In the genomic region with DNA sequence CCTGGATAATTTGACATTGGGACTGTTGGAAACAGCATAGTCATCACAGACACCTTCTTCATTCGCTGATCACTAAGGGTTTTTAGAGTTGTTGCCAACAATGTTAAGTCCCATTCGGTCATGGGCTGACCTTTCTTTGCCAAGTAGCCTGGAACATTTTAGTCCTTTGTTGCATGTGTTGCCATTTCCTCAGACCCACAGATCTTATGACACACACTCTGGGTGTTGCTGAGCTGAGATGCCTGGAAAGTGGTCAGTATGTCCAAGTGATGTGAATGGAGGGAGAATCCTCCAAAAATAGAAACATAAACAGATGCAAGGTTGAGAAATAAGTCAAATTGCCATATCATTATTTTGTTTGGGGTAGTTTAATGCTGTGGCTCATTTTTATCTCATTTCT, we compare ENCODE assay signal across 20 cellular contexts.
DNase-seq lines count a peak whose midpoint lies in the region; ATAC-seq and TF ChIP-seq lines count a peak whose summit lies in the region.
"Had no signal": no experiment of that assay in that cellular context is flagged by ENCODE, and none has a peak within 500 bp of the region (broad histone marks: within the 10 kb centered on the region; RNA-seq: fewer than 3 reads in every experiment).

No MANE protein-coding gene starts in this region.

- no peak overlapping the region for H2AK5ac ChIP-seq in mesenchymal stem cell (ENCODE audit: low read length, severe bottlenecking)

- no peaks in the 10 kb centered on the region for H3K9me3 ChIP-seq in mesenchymal stem cell (ENCODE audit: control insufficient read depth, low read length)
- H3K9me3 ChIP-seq in upper lobe of left lung = no peaks in the 10 kb centered on the region
- H3K9me3 ChIP-seq: SJCRH30 had no signal

- no peak for TF ChIP-seq POLR2A in upper lobe of left lung (IDR thresholded peaks at IDR 0.05)

- H3K27me3 Mint-ChIP-seq in activated naive CD8-positive, alpha-beta T cell treated with anti-CD3 and anti-CD28 coated beads, Interleukin-2, amount 50 U/mL, for 24 hours = peaks cover 7% of the 10 kb centered on the region
- no peaks in the 10 kb centered on the region for H3K27me3 Mint-ChIP-seq in activated naive CD8-positive, alpha-beta T cell treated with anti-CD3 and anti-CD28 coated beads for 36 hours
- no peaks in the 10 kb centered on the region for H3K27me3 Mint-ChIP-seq in stimulated activated memory B cell treated with anti-CD40 and anti-IgM and Interleukin-4, amounts not matched to agents 10 μg/mL and 1 μg/mL and 100 μg/mL, for 72 hours

- H3K9me3 Mint-ChIP-seq in activated naive CD8-positive, alpha-beta T cell treated with anti-CD3 and anti-CD28 coated beads, Interleukin-2, amount 50 U/mL, for 24 hours = no peaks in the 10 kb centered on the region
- H3K9me3 Mint-ChIP-seq in activated naive CD8-positive, alpha-beta T cell treated with anti-CD3 and anti-CD28 coated beads for 36 hours = no peaks in the 10 kb centered on the region
- no peaks in the 10 kb centered on the region for H3K9me3 Mint-ChIP-seq in stimulated activated memory B cell treated with anti-CD40 and anti-IgM and Interleukin-4, amounts not matched to agents 10 μg/mL and 1 μg/mL and 100 μg/mL, for 72 hours
- H3K9me3 Mint-ChIP-seq: activated naive CD4-positive, alpha-beta T cell treated with anti-CD3 and anti-CD28 coated beads, Interleukin-2, amount 50 U/mL, for 72 hours had no signal

- peak in 3 of 4 donors; percentile 34 to 69 (median 36) for TF ChIP-seq EP300 in upper lobe of left lung (IDR thresholded peaks at IDR 0.05)

- peak; percentile 46 for ATAC-seq in activated naive CD8-positive, alpha-beta T cell treated with anti-CD3 and anti-CD28 coated beads, Interleukin-2, amount 50 U/mL, for 24 hours
- ATAC-seq in upper lobe of left lung (ENCODE audit: low FRiP score in 2 of 2) (peak; percentile 80 to 84), GM18858 (IDR thresholded peaks at IDR 0.05; ENCODE audit: unreplicated experiment) (no peak)
- no peak for ATAC-seq in stimulated activated memory B cell treated with anti-CD40 and anti-IgM and Interleukin-4, amounts not matched to agents 10 μg/mL and 1 μg/mL and 100 μg/mL, for 72 hours
- ATAC-seq: activated naive CD4-positive, alpha-beta T cell treated with anti-CD3 and anti-CD28 coated beads, Interleukin-2, amount 50 U/mL, for 72 hours had no signal

- no peak overlapping the region for H2BK15ac ChIP-seq in mesenchymal stem cell (ENCODE audit: low read depth, poor library complexity, severe bottlenecking)

- no peak overlapping the region for H3K27ac ChIP-seq in mesenchymal stem cell (ENCODE audit: low read length, poor library complexity, severe bottlenecking)
- H3K27ac ChIP-seq in upper lobe of left lung = peak overlapping the region in 1 of 4 donors; percentile 53
- H3K27ac ChIP-seq: 22Rv1, C4-2B, parathyroid adenoma, SJCRH30 had no signal

- DNase-seq in activated naive CD8-positive, alpha-beta T cell treated with anti-CD3 and anti-CD28 coated beads, Interleukin-2, amount 50 U/mL, for 24 hours = no peak
- no peak for DNase-seq in activated naive CD8-positive, alpha-beta T cell treated with anti-CD3 and anti-CD28 coated beads for 36 hours
- DNase-seq in fibroblast of the aortic adventitia (ENCODE audit: low read depth) = peak; percentile 58
- DNase-seq in mesenchymal stem cell = peak; percentile 71
- no peak for DNase-seq in upper lobe of left lung
- no peak for DNase-seq in HuH-7.5 (ENCODE audit: low spot score)
- DNase-seq: activated CD4-positive, alpha-beta T cell treated with anti-CD3 and anti-CD28 coated beads for 48 hours; activated T-cell treated with anti-CD3 and anti-CD28 coated beads for 4 hours; effector memory CD4-positive, alpha-beta T cell; Karpas-422; NCI-H1436; NCI-H2227 treated with DMSO at 0.1 percent for 48 hours; SJCRH30; T1000 had no signal

- H3K14ac ChIP-seq in mesenchymal stem cell (ENCODE audit: low read length in 2 of 2) = no peak overlapping the region

- H3K4me3 Mint-ChIP-seq in activated naive CD8-positive, alpha-beta T cell treated with anti-CD3 and anti-CD28 coated beads, Interleukin-2, amount 50 U/mL, for 24 hours = no peak overlapping the region
- H3K4me3 Mint-ChIP-seq in activated naive CD8-positive, alpha-beta T cell treated with anti-CD3 and anti-CD28 coated beads for 36 hours = no peak overlapping the region
- no peak overlapping the region for H3K4me3 Mint-ChIP-seq in stimulated activated memory B cell treated with anti-CD40 and anti-IgM and Interleukin-4, amounts not matched to agents 10 μg/mL and 1 μg/mL and 100 μg/mL, for 72 hours

- H3K9ac ChIP-seq in mesenchymal stem cell (ENCODE audit: low read length) = no peak overlapping the region
- H3K9ac ChIP-seq: parathyroid adenoma had no signal

- H3K4me1 ChIP-seq in mesenchymal stem cell (ENCODE audit: control insufficient read depth, insufficient read depth, low read depth, low read length) = no peaks in the 10 kb centered on the region
- H3K4me1 ChIP-seq in upper lobe of left lung = no peaks in the 10 kb centered on the region
- H3K4me1 ChIP-seq: parathyroid adenoma, SJCRH30 had no signal

- no peak overlapping the region for H3K4me3 ChIP-seq in fibroblast of the aortic adventitia (ENCODE audit: low read depth, low read length)
- no peak overlapping the region for H3K4me3 ChIP-seq in mesenchymal stem cell (ENCODE audit: insufficient read depth in 1 of 2, low read depth in 1 of 2, low read length in 2 of 2)
- H3K4me3 ChIP-seq in upper lobe of left lung = no peak overlapping the region
- H3K4me3 ChIP-seq: SJCRH30 had no signal

- 95% methylated on average over 2 of the region's 2 CpGs for WGBS in mesenchymal stem cell
- WGBS in upper lobe of left lung, 2 donors = 48 to 53% methylated on average over 2 of the region's 2 CpGs

- no peak for TF ChIP-seq CTCF in fibroblast of the aortic adventitia (IDR thresholded peaks at IDR 0.05; ENCODE audit: insufficient read depth, low read length)
- no peak for TF ChIP-seq CTCF in upper lobe of left lung (IDR thresholded peaks at IDR 0.05)

- H3K36me3 ChIP-seq in mesenchymal stem cell (ENCODE audit: control insufficient read depth in 1 of 2, insufficient read depth in 2 of 2, low read depth in 1 of 2, low read length in 2 of 2) (no peaks in the 10 kb centered on the region), upper lobe of left lung (no peaks in the 10 kb centered on the region)
- H3K36me3 ChIP-seq: SJCRH30 had no signal

- H3K18ac ChIP-seq in mesenchymal stem cell (ENCODE audit: low read depth in 1 of 2, low read length in 2 of 2) = no peak overlapping the region

- no peak overlapping the region for H4K91ac ChIP-seq in mesenchymal stem cell (ENCODE audit: low read length)

- no peaks in the 10 kb centered on the region for H3K36me3 Mint-ChIP-seq in activated naive CD8-positive, alpha-beta T cell treated with anti-CD3 and anti-CD28 coated beads, Interleukin-2, amount 50 U/mL, for 24 hours (ENCODE audit: low read depth)
- H3K36me3 Mint-ChIP-seq in activated naive CD8-positive, alpha-beta T cell treated with anti-CD3 and anti-CD28 coated beads for 36 hours = no peaks in the 10 kb centered on the region
- no peaks in the 10 kb centered on the region for H3K36me3 Mint-ChIP-seq in stimulated activated memory B cell treated with anti-CD40 and anti-IgM and Interleukin-4, amounts not matched to agents 10 μg/mL and 1 μg/mL and 100 μg/mL, for 72 hours
- H3K36me3 Mint-ChIP-seq: activated naive CD4-positive, alpha-beta T cell treated with anti-CD3 and anti-CD28 coated beads, Interleukin-2, amount 50 U/mL, for 72 hours had no signal

- H3K27me3 ChIP-seq in mesenchymal stem cell (ENCODE audit: control insufficient read depth in 1 of 2, insufficient read depth in 1 of 2, low read length in 2 of 2) (peaks cover 0 to 16% of the 10 kb centered on the region in 2 experiments), upper lobe of left lung (no peaks in the 10 kb centered on the region)
- H3K27me3 ChIP-seq: SJCRH30 had no signal

- no peak overlapping the region for H3K23ac ChIP-seq in mesenchymal stem cell (ENCODE audit: low read length in 2 of 2)

- no peak overlapping the region for H3K27ac Mint-ChIP-seq in activated naive CD8-positive, alpha-beta T cell treated with anti-CD3 and anti-CD28 coated beads, Interleukin-2, amount 50 U/mL, for 24 hours
- no peak overlapping the region for H3K27ac Mint-ChIP-seq in activated naive CD8-positive, alpha-beta T cell treated with anti-CD3 and anti-CD28 coated beads for 36 hours
- no peak overlapping the region for H3K27ac Mint-ChIP-seq in stimulated activated memory B cell treated with anti-CD40 and anti-IgM and Interleukin-4, amounts not matched to agents 10 μg/mL and 1 μg/mL and 100 μg/mL, for 72 hours
- H3K27ac Mint-ChIP-seq: activated naive CD4-positive, alpha-beta T cell treated with anti-CD3 and anti-CD28 coated beads, Interleukin-2, amount 50 U/mL, for 72 hours had no signal

- H3K4me2 ChIP-seq in mesenchymal stem cell (ENCODE audit: low read length, poor library complexity, severe bottlenecking) = no peak overlapping the region

- no peak overlapping the region for H3K4ac ChIP-seq in mesenchymal stem cell (ENCODE audit: low read depth in 1 of 2, low read length in 2 of 2)

- no peak overlapping the region for H4K8ac ChIP-seq in mesenchymal stem cell (ENCODE audit: low read length)

- no peak overlapping the region for H2AFZ ChIP-seq in mesenchymal stem cell (ENCODE audit: low read depth, low read length)
- H2AFZ ChIP-seq: parathyroid adenoma had no signal

- no peak overlapping the region for H2BK12ac ChIP-seq in mesenchymal stem cell (ENCODE audit: low read length in 2 of 2)

- no peak overlapping the region for H2BK5ac ChIP-seq in mesenchymal stem cell (ENCODE audit: low read depth, low read length, poor library complexity, severe bottlenecking)

- H2BK120ac ChIP-seq in mesenchymal stem cell (ENCODE audit: low read depth, low read length) = no peak overlapping the region

- no peaks in the 10 kb centered on the region for H3K4me1 Mint-ChIP-seq in activated naive CD8-positive, alpha-beta T cell treated with anti-CD3 and anti-CD28 coated beads, Interleukin-2, amount 50 U/mL, for 24 hours
- no peaks in the 10 kb centered on the region for H3K4me1 Mint-ChIP-seq in activated naive CD8-positive, alpha-beta T cell treated with anti-CD3 and anti-CD28 coated beads for 36 hours
- no peaks in the 10 kb centered on the region for H3K4me1 Mint-ChIP-seq in stimulated activated memory B cell treated with anti-CD40 and anti-IgM and Interleukin-4, amounts not matched to agents 10 μg/mL and 1 μg/mL and 100 μg/mL, for 72 hours

- no peaks in the 10 kb centered on the region for H3K79me1 ChIP-seq in mesenchymal stem cell (replicated peaks; ENCODE audit: low read length, poor library complexity, severe bottlenecking)

Comparison
In these comparisons a context has a peak if more than half of its experiments do, and no peak if none do; other contexts are left out.
1. ATAC-seq: peak in activated naive CD8-positive, alpha-beta T cell treated with anti-CD3 and anti-CD28 coated beads, Interleukin-2, amount 50 U/mL, for 24 hours (single experiment) and upper lobe of left lung (2 of 2); none in GM18858 (single experiment) and stimulated activated memory B cell treated with anti-CD40 and anti-IgM and Interleukin-4, amounts not matched to agents 10 μg/mL and 1 μg/mL and 100 μg/mL, for 72 hours (single experiment).
2. DNase-seq: peak in fibroblast of the aortic adventitia (single experiment) and mesenchymal stem cell (single experiment); none in activated naive CD8-positive, alpha-beta T cell treated with anti-CD3 and anti-CD28 coated beads, Interleukin-2, amount 50 U/mL, for 24 hours (single experiment), activated naive CD8-positive, alpha-beta T cell treated with anti-CD3 and anti-CD28 coated beads for 36 hours (single experiment), upper lobe of left lung (0 of 2) and HuH-7.5 (single experiment).